Comparison of ENCODE assay signal across 8 cellular contexts in the genomic region with DNA sequence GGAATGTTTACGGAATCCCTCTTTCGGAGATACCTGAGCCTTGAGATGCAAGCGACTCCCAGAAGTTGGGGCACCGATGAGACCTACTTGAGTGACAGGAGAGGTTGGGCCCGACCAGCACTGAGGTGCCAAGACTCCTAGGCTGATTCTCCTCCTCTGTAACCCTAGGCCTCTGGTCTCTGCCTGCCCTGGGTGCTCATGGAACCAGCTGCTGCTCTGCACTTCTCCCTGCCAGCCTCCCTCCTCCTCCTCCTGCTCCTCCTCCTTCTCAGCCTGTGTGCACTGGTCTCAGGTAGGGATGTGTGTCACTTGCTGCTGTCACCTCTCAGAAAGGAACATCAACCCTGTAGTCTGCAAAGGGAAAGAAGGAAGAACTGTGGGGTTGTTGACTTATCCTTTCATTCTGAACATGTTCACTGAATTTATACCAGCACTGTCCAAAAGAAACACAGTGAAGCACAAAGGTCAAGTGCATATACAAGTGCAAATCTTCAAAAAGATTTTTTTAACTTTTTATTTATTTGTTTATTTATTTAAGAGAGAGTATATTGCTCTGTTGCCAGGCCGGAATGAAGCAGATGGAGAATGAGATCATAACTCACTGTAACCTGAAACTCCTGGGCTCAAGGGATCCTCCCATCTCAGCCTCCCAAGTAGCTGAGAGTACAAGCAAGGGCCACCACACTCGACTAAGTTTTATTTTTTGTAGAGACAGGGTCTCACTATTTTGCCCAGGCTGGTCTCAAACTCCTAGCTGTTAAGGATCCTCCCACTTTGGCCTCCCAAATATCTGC. TPM values are rescaled to one million over a fixed set of nuclear protein-coding genes. Genes with fewer than 3 reads are reported as not detected.
DNase-seq lines count a peak whose midpoint lies in the region; ATAC-seq and TF ChIP-seq lines count a peak whose summit lies in the region.

No MANE protein-coding gene starts in this region.

- TF ChIP-seq CTCF in RWPE2 (IDR thresholded peaks at IDR 0.05; ENCODE audit: poor library complexity, severe bottlenecking) = no peak
- TF ChIP-seq CTCF in transverse colon (IDR thresholded peaks at IDR 0.05) = no peak

- no peak overlapping the region for H2BK15ac ChIP-seq in mesendoderm (replicated peaks; ENCODE audit: low read depth)

- no peaks in the 10 kb centered on the region for H3K79me1 ChIP-seq in mesendoderm (ENCODE audit: low read length)

- H3K79me2 ChIP-seq in mesendoderm (ENCODE audit: control insufficient read depth, insufficient read depth, low read length) = no peaks in the 10 kb centered on the region

- H3K56ac ChIP-seq in mesendoderm (ENCODE audit: low read length) = peak overlapping the region; percentile 90

- H3K4me3 ChIP-seq in RWPE2 (ENCODE audit: severe bottlenecking) (peak overlapping the region; percentile 35), mesendoderm (ENCODE audit: low read length) (peak overlapping the region; percentile 85), transverse colon (peak overlapping the region; percentile 36 to 88 (median 70))

- H3K23ac ChIP-seq in mesendoderm (ENCODE audit: low read length) = no peak overlapping the region

- DNase-seq in COLO668 (lab: John Stamatoyannopoulos, UW; ENCODE audit: unreplicated experiment) = peak; percentile 16
- no peak for DNase-seq in RWPE2 (ENCODE audit: low spot score)
- peak; percentile 49 for DNase-seq in dermis blood vessel endothelial cell
- peak; percentile 63 for DNase-seq in mesendoderm
- peak; percentile 50 for DNase-seq in transverse colon

- peak overlapping the region; percentile 17 for H3K4ac ChIP-seq in mesendoderm (ENCODE audit: low read depth, low read length)

- H3K4me1 ChIP-seq in RWPE2 (ENCODE audit: insufficient read depth, poor library complexity, severe bottlenecking) = peaks cover 3% of the 10 kb centered on the region
- H3K4me1 ChIP-seq in mesendoderm (ENCODE audit: control insufficient read depth, low read depth, low read length) = peaks cover 3% of the 10 kb centered on the region
- H3K4me1 ChIP-seq in transverse colon = peaks cover 0 to 17% (median 9%) of the 10 kb centered on the region in 4 donors

- H2BK5ac ChIP-seq in mesendoderm (ENCODE audit: low read length) = no peak overlapping the region

- no peak for TF ChIP-seq EP300 in transverse colon (IDR thresholded peaks at IDR 0.05; ENCODE audit: low read depth)

- peak; percentile 21 for TF ChIP-seq POLR2A in transverse colon (IDR thresholded peaks at IDR 0.05)

- peak overlapping the region; percentile 88 for H3K4me2 ChIP-seq in mesendoderm (ENCODE audit: low read length)

- H4K5ac ChIP-seq in mesendoderm (ENCODE audit: low read length) = no peak overlapping the region

- H3K27ac ChIP-seq in RWPE2 (ENCODE audit: poor library complexity, severe bottlenecking) = peak overlapping the region; percentile 4
- no peak overlapping the region for H3K27ac ChIP-seq in mesendoderm (ENCODE audit: low read depth, low read length)
- H3K27ac ChIP-seq in transverse colon = peak overlapping the region; percentile 74 to 85 (median 80)

- intact Hi-C loops in transverse colon (cut with DNase I; ENCODE audit: low total_unique reads) = loop anchor here (5.0 kb wide), 1 partner anchor 163 kb away; no protein-coding TSS in a partner anchor

- H2BK120ac ChIP-seq in mesendoderm (ENCODE audit: low read depth, low read length) = no peak overlapping the region

- in situ Hi-C loops in transverse colon (cut with MboI; ENCODE audit: low pct_ligation_motif_present in 1 of 4, low pct_unique_long_range_greater_than_20kb in 1 of 4, low sequenced_read_pairs in 3 of 4) = no loop called here

- H3K9me3 ChIP-seq in RWPE2 (ENCODE audit: severe bottlenecking) (no peaks in the 10 kb centered on the region), transverse colon (no peaks in the 10 kb centered on the region)

- H4K8ac ChIP-seq in mesendoderm (ENCODE audit: low read depth, low read length) = no peak overlapping the region

- peak overlapping the region; percentile 81 for H3K9ac ChIP-seq in mesendoderm (ENCODE audit: low read length)

- peak overlapping the region; percentile 64 for H3K18ac ChIP-seq in mesendoderm (ENCODE audit: low read length)

- no peaks in the 10 kb centered on the region for H3K36me3 ChIP-seq in RWPE2 (ENCODE audit: low read depth)
- no peaks in the 10 kb centered on the region for H3K36me3 ChIP-seq in mesendoderm (ENCODE audit: control insufficient read depth, insufficient read depth, low read length)
- no peaks in the 10 kb centered on the region for H3K36me3 ChIP-seq in transverse colon

- H3K27me3 ChIP-seq in RWPE2 (ENCODE audit: insufficient read depth, poor library complexity, severe bottlenecking) = no peaks in the 10 kb centered on the region
- no peaks in the 10 kb centered on the region for H3K27me3 ChIP-seq in mesendoderm (ENCODE audit: insufficient read depth, low read length, poor library complexity)
- no peaks in the 10 kb centered on the region for H3K27me3 ChIP-seq in transverse colon

- no CpG with 5 or more reads among the region's 7 CpGs for WGBS in mesendoderm (ENCODE audit: extremely low coverage, insufficient coverage, low lambda C conversion rate)
- 5 to 7% methylated on average over 2 to 7 of the region's 7 CpGs for WGBS in transverse colon (ENCODE audit: low coverage in 1 of 2), 2 donors

- no peak overlapping the region for H2AK5ac ChIP-seq in mesendoderm (ENCODE audit: low read length)

- ATAC-seq in HG02852 (IDR thresholded peaks at IDR 0.05; ENCODE audit: unreplicated experiment) (peak; percentile 25), RWPE2 (ENCODE audit: low read depth) (peak; percentile 32; the same call in 2 of the 3 replicates), GM19452 (IDR thresholded peaks at IDR 0.05; ENCODE audit: unreplicated experiment) (no peak), HG03439 (IDR thresholded peaks at IDR 0.05; ENCODE audit: unreplicated experiment) (no peak)

RNA-seq across cellular contexts. Expression of gene BTN2A2, which starts 0.9 kb away (rescaled TPM):
- 13.8 and 15.0 TPM in 2 replicates for total RNA-seq in dermis blood vessel endothelial cell
- 7.0 TPM for polyA plus RNA-seq in mesendoderm (2013, experiment 1 of 2)
- 6.1 TPM for polyA plus RNA-seq in mesendoderm (2013, experiment 2 of 2)
- total RNA-seq in transverse colon = 10 to 100 TPM in 2 of 4 donors, 1 to 10 TPM in 2; 6.0 to 14.6 (median 11.5) TPM

RNA-seq across cellular contexts. Expression of gene BTN3A1, which starts 18.3 kb away (rescaled TPM):
- total RNA-seq in dermis blood vessel endothelial cell = 21.7 and 25.0 TPM in 2 replicates
- 0.66 TPM for polyA plus RNA-seq in mesendoderm (2013, experiment 1 of 2)
- polyA plus RNA-seq in mesendoderm (2013, experiment 2 of 2) = 0.84 TPM
- total RNA-seq in transverse colon = 10 to 100 TPM; 15.7 to 43.2 (median 20.4) TPM

RNA-seq across cellular contexts. Expression of gene BTN3A2, which starts 18.8 kb away (rescaled TPM):
- total RNA-seq in dermis blood vessel endothelial cell = 28.8 and 44.4 TPM in 2 replicates
- 0.49 TPM for polyA plus RNA-seq in mesendoderm (2013, experiment 1 of 2)
- polyA plus RNA-seq in mesendoderm (2013, experiment 2 of 2) = 0.52 TPM
- total RNA-seq in transverse colon = 10 to 100 TPM in 2 of 4 donors, 1 to 10 TPM in 2; 4.5 to 39.1 (median 18.7) TPM

RNA-seq across cellular contexts. Expression of gene BTN3A3, which starts 56.5 kb away (rescaled TPM):
- total RNA-seq in dermis blood vessel endothelial cell = 16.9 and 20.3 TPM in 2 replicates
- 0.13 TPM for polyA plus RNA-seq in mesendoderm (2013, experiment 1 of 2)
- 0.15 TPM for polyA plus RNA-seq in mesendoderm (2013, experiment 2 of 2)
- 10 to 100 TPM in 2 of 4 donors, 1 to 10 TPM in 2; 8.0 to 38.6 (median 9.5) TPM for total RNA-seq in transverse colon

Comparison
In these comparisons a context has a peak if more than half of its experiments do, and no peak if none do; other contexts are left out.
1. ATAC-seq: peak in HG02852 (single experiment) and RWPE2 (single experiment); none in GM19452 (single experiment) and HG03439 (single experiment).
2. H3K4me3 ChIP-seq: peak in every context shown above with its lines; median percentile 85 in mesendoderm; 70 in transverse colon; 35 in RWPE2.